Comparison of ENCODE assay signal across 8 cellular contexts in the genomic region with DNA sequence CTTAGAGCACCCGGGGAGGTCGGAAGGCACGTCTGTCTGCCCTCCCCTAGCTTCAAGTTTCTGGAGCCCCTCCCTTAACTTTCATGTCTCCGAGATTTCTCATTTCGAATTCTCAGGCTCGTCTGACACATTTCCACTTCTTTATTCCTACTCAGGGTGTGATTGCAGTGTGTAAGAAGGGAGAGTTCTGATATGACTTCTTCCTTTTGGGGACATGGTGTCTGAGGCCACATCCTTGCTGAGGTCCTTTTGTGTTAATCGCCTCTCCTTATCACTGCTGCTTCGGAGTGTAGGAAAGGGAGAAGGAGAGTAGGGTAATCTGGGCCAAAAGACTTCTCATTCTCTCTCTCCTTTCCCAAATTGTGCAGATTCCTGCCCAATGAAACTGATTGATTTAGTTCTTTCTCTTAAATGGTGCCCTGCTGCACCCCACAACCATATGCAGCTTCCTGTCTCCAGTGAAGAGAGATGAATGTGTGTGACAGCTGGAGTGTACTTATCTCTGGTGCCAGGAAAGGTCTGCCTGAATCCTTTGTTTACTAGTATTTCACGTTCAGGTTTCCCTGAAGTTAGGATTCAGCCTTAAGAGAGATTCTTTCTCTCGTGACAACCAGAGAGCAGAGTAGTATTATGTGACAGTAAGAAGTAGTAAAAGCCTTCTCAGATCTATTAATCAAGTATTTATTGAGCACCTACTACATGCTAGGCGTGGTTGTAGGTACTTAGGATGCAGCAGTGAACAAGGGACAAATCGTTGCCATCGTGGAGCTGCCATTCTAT. TPM values are rescaled to one million over a fixed set of nuclear protein-coding genes. Genes with fewer than 3 reads are reported as not detected.
A peak's percentile ranks its signal among the peaks of the same experiment; 100 is the strongest.
DNase-seq lines count a peak whose midpoint lies in the region; ATAC-seq, FAIRE-seq and TF ChIP-seq lines count a peak whose summit lies in the region.

No MANE protein-coding gene starts in this region.

- no peak for DNase-seq in iPS DF 6.9 (ENCODE audit: low read depth, low spot score)
- no peak for DNase-seq in stimulated activated naive CD8-positive, alpha-beta T cell treated with anti-CD3 and anti-CD28 coated beads, Interleukin-15, Interleukin-2, amounts not matched to agents 100 U/mL and 50 U/mL, for 24 hours
- no peak for DNase-seq in NOMO-1 treated with DMSO at 0.1 percent for 48 hours (lab: John Stamatoyannopoulos, UW; ENCODE audit: unreplicated experiment)
- DNase-seq in ecto neural progenitor cell (ENCODE audit: low spot score) = no peak
- no peak for DNase-seq in frontal cortex (ENCODE audit: low spot score in 2 of 2)

- WGBS in iPS DF 6.9 (ENCODE audit: insufficient coverage, insufficient read length) = no CpG with 5 or more reads among the region's 13 CpGs

- H3K4me3 ChIP-seq in GM08714 (ENCODE audit: low read length) (peak overlapping the region; percentile 97), WI38 (ENCODE audit: low read depth, low read length) (peak overlapping the region; percentile 88), iPS DF 6.9 (ENCODE audit: low read length) (peak overlapping the region; percentile 97)

- H3K9me3 ChIP-seq in iPS DF 6.9 (ENCODE audit: control insufficient read depth, insufficient read depth, low read length) = no peaks in the 10 kb centered on the region

- FAIRE-seq in frontal cortex (lab: Jason Lieb, UNC) = no peak

- H3K27ac ChIP-seq in iPS DF 6.9 (ENCODE audit: low read length) = no peak overlapping the region

- peaks cover 2% of the 10 kb centered on the region; the same call in 1 of the 2 replicates for H3K4me1 ChIP-seq in iPS DF 6.9 (ENCODE audit: control insufficient read depth, insufficient read depth, low read length)

- no peak for TF ChIP-seq CTCF in WI38 (IDR thresholded peaks at IDR 0.05; ENCODE audit: low read depth, low read length)

- ATAC-seq in HG02973 (IDR thresholded peaks at IDR 0.05; ENCODE audit: unreplicated experiment) = peak; percentile 7
- peak; percentile 28 for ATAC-seq in stimulated activated naive CD8-positive, alpha-beta T cell treated with anti-CD3 and anti-CD28 coated beads, Interleukin-15, Interleukin-2, amounts not matched to agents 100 U/mL and 50 U/mL, for 24 hours

- H3K27me3 ChIP-seq in iPS DF 6.9 (ENCODE audit: control insufficient read depth, insufficient read depth, low read length) = no peaks in the 10 kb centered on the region

- H3K36me3 ChIP-seq in iPS DF 6.9 (ENCODE audit: control insufficient read depth, insufficient read depth, low read length) = no peaks in the 10 kb centered on the region

RNA-seq across cellular contexts. Expression of a gene that starts 0.7 kb away (rescaled TPM):
- total RNA-seq in frontal cortex = 4.1 TPM

RNA-seq across cellular contexts. Expression of a gene that starts 18.5 kb away (rescaled TPM):
- total RNA-seq in frontal cortex = 16.3 TPM

RNA-seq across cellular contexts. Expression of a gene that starts 25.5 kb away (rescaled TPM):
- total RNA-seq in frontal cortex = 84.8 TPM

RNA-seq across cellular contexts. Expression of a gene that starts 27.5 kb away (rescaled TPM):
- 35.1 TPM for total RNA-seq in frontal cortex
